Comparison of ENCODE assay signal across 16 cellular contexts in the genomic region with DNA sequence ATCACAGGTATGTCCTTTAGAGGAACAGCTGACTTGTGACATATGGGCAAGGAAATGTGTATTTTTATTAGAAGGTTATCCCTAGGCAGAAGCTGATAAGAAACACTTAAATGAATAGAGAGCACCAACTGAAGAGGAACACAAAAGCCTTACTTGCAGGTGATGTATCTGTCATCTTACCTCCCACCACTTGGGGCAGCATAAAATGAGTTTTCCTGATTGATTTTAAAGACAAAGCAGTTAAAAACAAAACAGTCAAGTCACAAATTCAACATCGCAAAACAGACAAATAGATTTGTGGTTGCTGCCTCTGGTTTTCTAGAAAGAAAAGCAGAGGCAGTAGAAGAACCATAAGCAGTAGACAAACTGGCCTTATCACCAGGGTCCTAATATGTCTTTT.
A peak's percentile ranks its signal among the peaks of the same experiment; 100 is the strongest.
DNase-seq lines count a peak whose midpoint lies in the region; ATAC-seq, FAIRE-seq and TF ChIP-seq lines count a peak whose summit lies in the region.
"Had no signal": no experiment of that assay in that cellular context is flagged by ENCODE, and none has a peak within 500 bp of the region (broad histone marks: within the 10 kb centered on the region; RNA-seq: fewer than 3 reads in every experiment).

No MANE protein-coding gene starts in this region.

- no peak overlapping the region for H3K4ac ChIP-seq in H1 (replicated peaks; ENCODE audit: insufficient read length, low read depth, low read length)

- H3K79me1 ChIP-seq in H1 (ENCODE audit: low read depth, low read length): no peaks in the 10 kb centered on the region

- H2AK5ac ChIP-seq in H1 (ENCODE audit: low read depth, low read length): no peak overlapping the region

- H3K4me1 Mint-ChIP-seq in type B pancreatic cell (ENCODE audit: unreplicated experiment): peaks cover 4% of the 10 kb centered on the region

- H2AFZ ChIP-seq in SK-N-SH (ENCODE audit: low read depth) (no peak overlapping the region), H1 (ENCODE audit: low read length) (no peak overlapping the region)

- H3K27me3 Mint-ChIP-seq in type B pancreatic cell: no peaks in the 10 kb centered on the region

- no peak for ATAC-seq in SK-N-SH treated with all-trans-retinoic acid at 6 μM for 48 hours
- ATAC-seq: activated CD8-positive, alpha-beta T cell treated with anti-CD3 and anti-CD28 coated beads, Interleukin-2, amount 10 ng/mL, durations not matched to agents 7 days and 5 days; CD8-positive, alpha-beta T cell had no signal

- no peak overlapping the region for H3K4me2 ChIP-seq in SK-N-SH
- no peak overlapping the region for H3K4me2 ChIP-seq in H1 (ENCODE audit: insufficient read depth in 1 of 2, low read depth in 2 of 2, low read length in 2 of 2)

- no peaks in the 10 kb centered on the region for H3K36me3 Mint-ChIP-seq in type B pancreatic cell
- H3K36me3 Mint-ChIP-seq: CD8-positive, alpha-beta T cell had no signal

- no peaks in the 10 kb centered on the region for H3K23me2 ChIP-seq in H1 (ENCODE audit: low read depth, low read length)

- no peaks in the 10 kb centered on the region for H3K27me3 ChIP-seq in SK-N-SH (ENCODE audit: insufficient read depth)
- no peaks in the 10 kb centered on the region for H3K27me3 ChIP-seq in H1 (replicated peaks in 1 of 4; ENCODE audit: control insufficient read depth in 3 of 4, extremely low read depth in 1 of 4, insufficient read depth in 3 of 4, low read length in 3 of 4)
- H3K27me3 ChIP-seq: esophagus muscularis mucosa, MG63 had no signal

- H3K79me2 ChIP-seq in SK-N-SH (ENCODE audit: insufficient read depth) (no peaks in the 10 kb centered on the region), H1 (ENCODE audit: control insufficient read depth in 1 of 2, insufficient read depth in 2 of 2, low read length in 2 of 2) (no peaks in the 10 kb centered on the region)

- H3K4me3 Mint-ChIP-seq in type B pancreatic cell: no peak overlapping the region
- H3K4me3 Mint-ChIP-seq: activated CD8-positive, alpha-beta T cell treated with anti-CD3 and anti-CD28 coated beads, Interleukin-2, amount 10 ng/mL, durations not matched to agents 7 days and 5 days; activated T-helper 1 cell treated with anti-CD3 and anti-CD28 coated beads, Interleukin-12 subunit alpha, Interleukin-12 subunit beta, Interleukin-2, Interleukin-4 antibody, amounts not matched to agents 30 ng/mL and 10 ng/mL and 1 ng/mL, durations not matched to agents 14 hours and 24 hours and 36 hours; CD8-positive, alpha-beta T cell had no signal

- H2BK15ac ChIP-seq in H1 (ENCODE audit: low read length): no peak overlapping the region

- H4K8ac ChIP-seq in H1 (ENCODE audit: extremely low read depth, insufficient read depth, low read length): no peak overlapping the region

- peaks cover 5% of the 10 kb centered on the region for H3K9me3 Mint-ChIP-seq in type B pancreatic cell

- H4K20me1 ChIP-seq in SK-N-SH (ENCODE audit: insufficient read depth): no peaks in the 10 kb centered on the region
- H4K20me1 ChIP-seq in H1 (replicated peaks in 1 of 2; ENCODE audit: control insufficient read depth in 1 of 2, insufficient read depth in 2 of 2, low read length in 2 of 2): no peaks in the 10 kb centered on the region

- H3K56ac ChIP-seq in H1 (replicated peaks; ENCODE audit: insufficient read length, low read depth, low read length): no peak overlapping the region

- no peak overlapping the region for H2BK20ac ChIP-seq in H1 (ENCODE audit: low read length)

- H3K4me3 ChIP-seq in SK-N-SH (ENCODE audit: low read depth in 2 of 2, low read length in 1 of 2): no peak overlapping the region
- no peak overlapping the region for H3K4me3 ChIP-seq in NB4 (ENCODE audit: low read depth, low read length)
- no peak overlapping the region for H3K4me3 ChIP-seq in H1 (ENCODE audit: extremely low read depth in 1 of 4, insufficient read depth in 2 of 4, low read depth in 3 of 4, low read length in 4 of 4)
- H3K4me3 ChIP-seq: esophagus muscularis mucosa, MG63 had no signal

- peak; percentile 40 for TF ChIP-seq CTCF in SK-N-SH (IDR thresholded peaks at IDR 0.05)
- TF ChIP-seq CTCF in NB4 (IDR thresholded peaks at IDR 0.05; ENCODE audit: low read depth, low read length): peak; percentile 36
- peak in 1 of 3 experiments; percentile 51; a peak in 1 of 4 replicates for TF ChIP-seq CTCF in H1 (IDR thresholded peaks at IDR 0.05; ENCODE audit: control extremely low read depth in 1 of 3, insufficient read depth in 1 of 3, low read depth in 1 of 3, low read length in 3 of 3)
- peak; percentile 64 for TF ChIP-seq CTCF in type B pancreatic cell (conservative IDR thresholded peaks at IDR 0.05)

- H4K91ac ChIP-seq in H1 (replicated peaks; ENCODE audit: insufficient read length, low read length): no peak overlapping the region

- H3K9me3 ChIP-seq in SK-N-SH: no peaks in the 10 kb centered on the region
- no peaks in the 10 kb centered on the region for H3K9me3 ChIP-seq in H1 (ENCODE audit: insufficient read depth in 2 of 2, low read depth in 1 of 2, low read length in 1 of 2)
- H3K9me3 ChIP-seq: MG63 had no signal

- H3K9me2 ChIP-seq in SK-N-SH: no peaks in the 10 kb centered on the region

- TF ChIP-seq EP300 in SK-N-SH (IDR thresholded peaks at IDR 0.05; ENCODE audit: borderline replicate concordance in 1 of 2, low read depth in 1 of 2, low read length in 1 of 2) (no peak), H1 (IDR thresholded peaks at IDR 0.05; ENCODE audit: borderline replicate concordance in 1 of 2, low read depth in 2 of 2, low read length in 2 of 2) (no peak)

- no peak for TF ChIP-seq RAD21 in SK-N-SH (IDR thresholded peaks at IDR 0.05; ENCODE audit: low read length)
- peak in 1 of 2 experiments; percentile 32; a peak in 2 of 4 replicates for TF ChIP-seq RAD21 in H1 (IDR thresholded peaks at IDR 0.05 in 1 of 2, conservative IDR thresholded peaks at IDR 0.05 in 1 of 2; ENCODE audit: low read depth in 2 of 2, low read length in 2 of 2)

- no peaks in the 10 kb centered on the region for H3K36me3 ChIP-seq in SK-N-SH (replicated peaks in 1 of 2; ENCODE audit: control insufficient read depth in 1 of 2, insufficient read depth in 2 of 2, low read length in 1 of 2)
- H3K36me3 ChIP-seq in H1 (ENCODE audit: control insufficient read depth in 2 of 4, insufficient read depth in 4 of 4, low read length in 3 of 4): no peaks in the 10 kb centered on the region
- H3K36me3 ChIP-seq: MG63 had no signal

- H3K27ac Mint-ChIP-seq in type B pancreatic cell: no peak overlapping the region
- H3K27ac Mint-ChIP-seq: activated CD8-positive, alpha-beta T cell treated with anti-CD3 and anti-CD28 coated beads, Interleukin-2, amount 10 ng/mL, durations not matched to agents 7 days and 5 days; activated T-helper 1 cell treated with anti-CD3 and anti-CD28 coated beads, Interleukin-12 subunit alpha, Interleukin-12 subunit beta, Interleukin-2, Interleukin-4 antibody, amounts not matched to agents 30 ng/mL and 10 ng/mL and 1 ng/mL, durations not matched to agents 14 hours and 24 hours and 36 hours; CD8-positive, alpha-beta T cell had no signal

- no peak for DNase-seq in SK-N-SH
- peak; percentile 6 for DNase-seq in NB4 (ENCODE audit: low read depth)
- DNase-seq in H1 (ENCODE audit: low read depth in 1 of 2, low spot score in 2 of 2): no peak
- no peak for DNase-seq in type B pancreatic cell (ENCODE audit: extremely low spot score, unreplicated experiment)
- no peak for DNase-seq in SKM-1 (lab: John Stamatoyannopoulos, UW; ENCODE audit: unreplicated experiment)
- DNase-seq in NCI-H1417 (lab: John Stamatoyannopoulos, UW): no peak
- DNase-seq in COR-L47 (lab: John Stamatoyannopoulos, UW): no peak
- DNase-seq: activated CD8-positive, alpha-beta T cell treated with anti-CD3 and anti-CD28 coated beads, Interleukin-2, amount 10 ng/mL, durations not matched to agents 7 days and 5 days; CD8-positive, alpha-beta T cell; MG63; stimulated activated CD4-positive, alpha-beta T cell treated with anti-CD3 and anti-CD28 coated beads, Interleukin-15, amount 100 ng/mL, for 24 hours had no signal

- no peak overlapping the region for H3K14ac ChIP-seq in H1 (ENCODE audit: insufficient read length)

- H3K4me1 ChIP-seq in SK-N-SH (ENCODE audit: control insufficient read depth in 1 of 2, insufficient read depth in 2 of 2, low read depth in 1 of 2, low read length in 1 of 2): no peaks in the 10 kb centered on the region
- H3K4me1 ChIP-seq in H1 (replicated peaks in 1 of 4; ENCODE audit: control insufficient read depth in 3 of 4, insufficient read depth in 4 of 4, low read length in 3 of 4): no peaks in the 10 kb centered on the region
- H3K4me1 ChIP-seq: esophagus muscularis mucosa had no signal

- H4K5ac ChIP-seq in H1 (ENCODE audit: insufficient read length, low read depth, low read length): no peak overlapping the region

- no peaks in the 10 kb centered on the region for H3F3A ChIP-seq in SK-N-SH (replicated peaks; ENCODE audit: insufficient read depth)

- no peak overlapping the region for H2BK120ac ChIP-seq in H1 (replicated peaks; ENCODE audit: low read depth, low read length)

- no peak for TF ChIP-seq POLR2A in NB4 (IDR thresholded peaks at IDR 0.05; ENCODE audit: extremely low read depth, insufficient read length)
- no peak for TF ChIP-seq POLR2A in H1 (IDR thresholded peaks at IDR 0.05; ENCODE audit: control extremely low read depth in 1 of 2, low read depth in 2 of 2, low read length in 2 of 2)

- POLR2A ChIA-PET in SK-N-SH (lab: Yijun Ruan, JAX): no interaction called here
- POLR2A ChIA-PET in H1 (lab: Charles Lee; ENCODE audit: partially characterized antibody): no interaction called here

- H3K27ac ChIP-seq in SK-N-SH (ENCODE audit: low read depth in 2 of 2, low read length in 1 of 2) (no peak overlapping the region), H1 (ENCODE audit: low read depth, low read length) (no peak overlapping the region)
- H3K27ac ChIP-seq: esophagus muscularis mucosa had no signal

- H3K18ac ChIP-seq in H1 (ENCODE audit: extremely low read depth, low read length): no peak overlapping the region

- peak; percentile 55 for FAIRE-seq in H1 (lab: Jason Lieb, UNC)
- FAIRE-seq: G401.6, TTC549 had no signal

- H3K23ac ChIP-seq in H1 (ENCODE audit: insufficient read length): no peak overlapping the region

- H2BK12ac ChIP-seq in H1 (ENCODE audit: low read depth, low read length): no peak overlapping the region

- CTCF ChIA-PET in SK-N-SH (lab: Yijun Ruan, JAX): no interaction called here
- CTCF ChIA-PET in H1 (lab: Charles Lee; ENCODE audit: partially characterized antibody): interaction anchor here (0.7 kb wide), 2 partner anchors 180 to 378 kb away, joined by 3 to 4 read pairs; no protein-coding TSS in a partner anchor

- 89% methylated on average over 1 of the region's 1 CpG for WGBS in SK-N-SH (ENCODE audit: low lambda C conversion rate)
- 91% methylated on average over 1 of the region's 1 CpG; no CpG with 5 or more reads in 1 of the 2 experiments for WGBS in H1 (ENCODE audit: extremely low coverage in 1 of 2, insufficient coverage in 1 of 2, insufficient read length in 1 of 2, insufficient replicate concordance in 2 of 2, low coverage in 1 of 2, low lambda C conversion rate in 2 of 2, missing lambda C conversion rate in 1 of 2), 2 experiments

- H3K9ac ChIP-seq in SK-N-SH (no peak overlapping the region), H1 (replicated peaks in 1 of 4; ENCODE audit: extremely low read depth in 1 of 4, low read depth in 3 of 4, low read length in 3 of 4) (no peak overlapping the region)

- H2BK5ac ChIP-seq in H1 (ENCODE audit: low read depth, low read length): no peak overlapping the region

TF ChIP-seq in H1, 55 proteins besides CTCF, POLR2A, EP300 and RAD21 (continues in another document):
- TF ChIP-seq TEAD4 (IDR thresholded peaks at IDR 0.05; ENCODE audit: low read depth, low read length) (no peak), CREB1 (IDR thresholded peaks at IDR 0.05) (no peak)
